ENCODE assay signal across 30 cellular contexts in genomic region chr10:56028299-56029132, GRCh38.
"Had no signal": no experiment of that assay in that cellular context is flagged by ENCODE, and none has a peak within 500 bp of the region (broad histone marks: within the 10 kb centered on the region; RNA-seq: fewer than 3 reads in every experiment).

No MANE protein-coding gene starts in this region.

- ATAC-seq: esophagus mucosa; heart left ventricle; left lobe of liver; lower lobe of right lung; mucosa of descending colon; natural killer cell treated with Interleukin-12 subunit alpha and Interleukin-12 subunit beta and Interleukin-15 and Interleukin-18, amount 100 ng/mL, for 72 hours; sciatic nerve; stimulated activated naive CD8-positive, alpha-beta T cell treated with anti-CD3 and anti-CD28 coated beads, Interleukin-15, Interleukin-2, amounts not matched to agents 100 U/mL and 50 U/mL, for 24 hours had no signal

- H3K27ac Mint-ChIP-seq: activated naive CD4-positive, alpha-beta T cell treated with anti-CD3 and anti-CD28 coated beads, Interleukin-2, amount 10 ng/mL, durations not matched to agents 7 days and 5 days; activated naive CD8-positive, alpha-beta T cell treated with anti-CD3 and anti-CD28 coated beads, Interleukin-2, amount 10 ng/mL, durations not matched to agents 7 days and 5 days; immature natural killer cell; natural killer cell treated with Interleukin-12 subunit alpha and Interleukin-12 subunit beta and Interleukin-15 and Interleukin-18, amount 100 ng/mL, for 72 hours; T-helper 2 cell treated with Interferon-gamma antibody and Interleukin-4, amounts not matched to agents 5 μg/mL and 100 μg/mL, for 36 hours had no signal

- H3K27ac ChIP-seq: brain microvascular endothelial cell, heart left ventricle, lower lobe of right lung, skin epidermis, testis, transverse colon had no signal

- H3K4me3 Mint-ChIP-seq: activated naive CD4-positive, alpha-beta T cell treated with anti-CD3 and anti-CD28 coated beads, Interleukin-2, amount 10 ng/mL, durations not matched to agents 7 days and 5 days; activated naive CD8-positive, alpha-beta T cell treated with anti-CD3 and anti-CD28 coated beads, Interleukin-2, amount 10 ng/mL, durations not matched to agents 7 days and 5 days; immature natural killer cell; natural killer cell treated with Interleukin-12 subunit alpha and Interleukin-12 subunit beta and Interleukin-15 and Interleukin-18, amount 100 ng/mL, for 72 hours; T-helper 2 cell treated with Interferon-gamma antibody and Interleukin-4, amounts not matched to agents 5 μg/mL and 100 μg/mL, for 36 hours had no signal

- H3K27me3 ChIP-seq: brain microvascular endothelial cell, heart left ventricle, testis, transverse colon had no signal

- DNase-seq: activated CD4-positive, alpha-beta T cell treated with anti-CD3 and anti-CD28 coated beads for 48 hours; activated CD4-positive, alpha-beta T cell treated with anti-CD3 and anti-CD28 coated beads, Interleukin-2, amount 50 U/mL, for 48 hours; activated CD4-positive, CD25-positive, alpha-beta regulatory T cell; activated CD8-positive, alpha-beta memory T cell treated with anti-CD3 and anti-CD28 coated beads for 24 hours; activated gamma-delta T cell; activated naive CD4-positive, alpha-beta T cell treated with anti-CD3 and anti-CD28 coated beads, Interleukin-2, amount 10 ng/mL, durations not matched to agents 7 days and 5 days; activated naive CD8-positive, alpha-beta T cell treated with anti-CD3 and anti-CD28 coated beads, Interleukin-2, amount 10 ng/mL, durations not matched to agents 7 days and 5 days; activated T-cell treated with anti-CD3 and anti-CD28 coated beads, Interleukin-2, amount 50 U/mL, for 1 hour; brain microvascular endothelial cell; central memory CD4-positive, alpha-beta T cell; foreskin fibroblast; heart left ventricle; hypothalamus; immature natural killer cell; lower lobe of right lung; mesendoderm; mucosa of descending colon; posterior cingulate gyrus; stimulated activated CD4-positive, alpha-beta T cell treated with anti-CD3 and anti-CD28 coated beads, Interleukin-12 subunit alpha, Interleukin-12 subunit beta, amount 100 ng/mL, for 4 hours; stimulated activated CD4-positive, alpha-beta T cell treated with anti-CD3 and anti-CD28 coated beads, Interleukin-4, amount 100 ng/mL, for 1 hour; stimulated activated naive CD8-positive, alpha-beta T cell treated with anti-CD3 and anti-CD28 coated beads, Interleukin-15, Interleukin-2, amounts not matched to agents 100 U/mL and 50 U/mL, for 24 hours; T-helper 1 cell; testis; transverse colon had no signal

- H3K9me3 Mint-ChIP-seq: activated naive CD4-positive, alpha-beta T cell treated with anti-CD3 and anti-CD28 coated beads, Interleukin-2, amount 10 ng/mL, durations not matched to agents 7 days and 5 days; activated naive CD8-positive, alpha-beta T cell treated with anti-CD3 and anti-CD28 coated beads, Interleukin-2, amount 10 ng/mL, durations not matched to agents 7 days and 5 days had no signal

- H3K9me3 ChIP-seq: heart left ventricle, lower lobe of right lung, mucosa of descending colon, testis, transverse colon had no signal

- H3K4me3 ChIP-seq: heart left ventricle, lower lobe of right lung, mucosa of descending colon, skin epidermis, testis, transverse colon had no signal

- H3K4me1 ChIP-seq: heart left ventricle, lower lobe of right lung, testis, transverse colon had no signal

- H3K36me3 ChIP-seq: brain microvascular endothelial cell, heart left ventricle, lower lobe of right lung, transverse colon had no signal

- H3K36me3 Mint-ChIP-seq: activated naive CD4-positive, alpha-beta T cell treated with anti-CD3 and anti-CD28 coated beads, Interleukin-2, amount 10 ng/mL, durations not matched to agents 7 days and 5 days; activated naive CD8-positive, alpha-beta T cell treated with anti-CD3 and anti-CD28 coated beads, Interleukin-2, amount 10 ng/mL, durations not matched to agents 7 days and 5 days; immature natural killer cell; natural killer cell treated with Interleukin-12 subunit alpha and Interleukin-12 subunit beta and Interleukin-15 and Interleukin-18, amount 100 ng/mL, for 72 hours had no signal

- H3K4me1 Mint-ChIP-seq: activated naive CD4-positive, alpha-beta T cell treated with anti-CD3 and anti-CD28 coated beads, Interleukin-2, amount 10 ng/mL, durations not matched to agents 7 days and 5 days; activated naive CD8-positive, alpha-beta T cell treated with anti-CD3 and anti-CD28 coated beads, Interleukin-2, amount 10 ng/mL, durations not matched to agents 7 days and 5 days; immature natural killer cell had no signal

- H3K27me3 Mint-ChIP-seq: activated naive CD4-positive, alpha-beta T cell treated with anti-CD3 and anti-CD28 coated beads, Interleukin-2, amount 10 ng/mL, durations not matched to agents 7 days and 5 days; activated naive CD8-positive, alpha-beta T cell treated with anti-CD3 and anti-CD28 coated beads, Interleukin-2, amount 10 ng/mL, durations not matched to agents 7 days and 5 days; natural killer cell treated with Interleukin-12 subunit alpha and Interleukin-12 subunit beta and Interleukin-15 and Interleukin-18, amount 100 ng/mL, for 72 hours had no signal
